ENCODE assay signal across 23 cellular contexts in genomic region chr17:8957721-8958120, GRCh38. TPM values are rescaled to one million over a fixed set of nuclear protein-coding genes. Genes with fewer than 3 reads are reported as not detected.
DNase-seq lines count a peak whose midpoint lies in the region; ATAC-seq and TF ChIP-seq lines count a peak whose summit lies in the region.
"Had no signal": no experiment of that assay in that cellular context is flagged by ENCODE, and none has a peak within 500 bp of the region (broad histone marks: within the 10 kb centered on the region; RNA-seq: fewer than 3 reads in every experiment).

No MANE protein-coding gene starts in this region.

- H3K27me3 ChIP-seq in CD4-positive, alpha-beta T cell (ENCODE audit: control insufficient read depth, insufficient read depth, low read length), result no peaks in the 10 kb centered on the region
- H3K27me3 ChIP-seq in naive thymus-derived CD4-positive, alpha-beta T cell (ENCODE audit: control insufficient read depth in 2 of 2, insufficient read depth in 2 of 2, low read length in 2 of 2), result no peaks in the 10 kb centered on the region
- H3K27me3 ChIP-seq: ovary, upper lobe of right lung had no signal

- CTCF ChIA-PET in CD4-positive, alpha-beta T cell (lab: Charles Lee), result interaction anchor here (2.6 kb wide), 1 partner anchor 40 kb away, joined by 8 read pairs; no protein-coding TSS in a partner anchor
- CTCF ChIA-PET in naive thymus-derived CD4-positive, alpha-beta T cell (lab: Charles Lee), result interaction anchor here (1.9 kb wide), 1 partner anchor 57 kb away, joined by 5 read pairs; no protein-coding TSS in a partner anchor

- peaks cover 0 to 9% (median 5%) of the 10 kb centered on the region in 3 experiments for H3K36me3 ChIP-seq in naive thymus-derived CD4-positive, alpha-beta T cell (ENCODE audit: control insufficient read depth in 2 of 3, insufficient read depth in 3 of 3, low read length in 3 of 3)
- H3K36me3 ChIP-seq: cardiac muscle cell, ovary, upper lobe of right lung had no signal

- peak overlapping the region; percentile 46 for H3K4me3 Mint-ChIP-seq in T-helper 2 cell treated with Interferon-gamma antibody and Interleukin-4, amounts not matched to agents 5 μg/mL and 100 μg/mL, for 36 hours
- peak overlapping the region; percentile 8 for H3K4me3 Mint-ChIP-seq in CD4-positive, alpha-beta T cell
- H3K4me3 Mint-ChIP-seq in activated T-helper 2 cell treated with anti-CD3 and anti-CD28 coated beads, Interferon-gamma antibody, Interleukin-2, Interleukin-4, amounts not matched to agents 10 μg/mL and 5 μg/mL and 100 μg/mL, durations not matched to agents 14 hours and 24 hours and 36 hours (ENCODE audit: low read depth), result no peak overlapping the region
- peak overlapping the region in 9 of 10 donors; percentile 6 to 94 (median 73) for H3K4me3 Mint-ChIP-seq in naive thymus-derived CD4-positive, alpha-beta T cell

- H3K4me1 Mint-ChIP-seq in T-helper 2 cell treated with Interferon-gamma antibody and Interleukin-4, amounts not matched to agents 5 μg/mL and 100 μg/mL, for 36 hours (ENCODE audit: low read depth), result peaks cover 83% of the 10 kb centered on the region
- peaks cover 93% of the 10 kb centered on the region for H3K4me1 Mint-ChIP-seq in CD4-positive, alpha-beta T cell (ENCODE audit: low read depth)
- H3K4me1 Mint-ChIP-seq in activated T-helper 2 cell treated with anti-CD3 and anti-CD28 coated beads, Interferon-gamma antibody, Interleukin-2, Interleukin-4, amounts not matched to agents 10 μg/mL and 5 μg/mL and 100 μg/mL, durations not matched to agents 14 hours and 24 hours and 36 hours (ENCODE audit: low read depth), result peaks cover 82% of the 10 kb centered on the region
- H3K4me1 Mint-ChIP-seq in naive thymus-derived CD4-positive, alpha-beta T cell, result peaks cover 91 to 99% (median 96%) of the 10 kb centered on the region in 7 donors

- peaks cover 71% of the 10 kb centered on the region for H3K36me3 Mint-ChIP-seq in T-helper 2 cell treated with Interferon-gamma antibody and Interleukin-4, amounts not matched to agents 5 μg/mL and 100 μg/mL, for 36 hours (ENCODE audit: low read depth)
- H3K36me3 Mint-ChIP-seq in CD4-positive, alpha-beta T cell (ENCODE audit: low read depth), result peaks cover 71% of the 10 kb centered on the region
- H3K36me3 Mint-ChIP-seq in activated T-helper 2 cell treated with anti-CD3 and anti-CD28 coated beads, Interferon-gamma antibody, Interleukin-2, Interleukin-4, amounts not matched to agents 10 μg/mL and 5 μg/mL and 100 μg/mL, durations not matched to agents 14 hours and 24 hours and 36 hours (ENCODE audit: low read depth), result peaks cover 83% of the 10 kb centered on the region
- peaks cover 17 to 71% (median 41%) of the 10 kb centered on the region in 5 donors for H3K36me3 Mint-ChIP-seq in naive thymus-derived CD4-positive, alpha-beta T cell

- H3K4me3 ChIP-seq in naive thymus-derived CD4-positive, alpha-beta T cell (ENCODE audit: low read length), result no peak overlapping the region
- H3K4me3 ChIP-seq: cardiac muscle cell, ovary, upper lobe of right lung had no signal

- no peaks in the 10 kb centered on the region for H3K9me3 ChIP-seq in CD4-positive, alpha-beta T cell (ENCODE audit: control insufficient read depth, low read length)
- no peaks in the 10 kb centered on the region for H3K9me3 ChIP-seq in naive thymus-derived CD4-positive, alpha-beta T cell (ENCODE audit: control insufficient read depth in 2 of 3, low read length in 3 of 3)
- H3K9me3 ChIP-seq: ovary, upper lobe of right lung had no signal

- H3K27ac ChIP-seq in CD4-positive, alpha-beta T cell (ENCODE audit: low read depth, low read length), result peak overlapping the region; percentile 34
- peak overlapping the region; percentile 70 for H3K27ac ChIP-seq in naive thymus-derived CD4-positive, alpha-beta T cell (ENCODE audit: low read depth, low read length)
- H3K27ac ChIP-seq: cardiac muscle cell, ovary, upper lobe of right lung had no signal

- intact Hi-C loops in CD4-positive, alpha-beta T cell (cut with DNase I, micrococcal nuclease), result loop anchor here in 1 of 2 experiments (10.0 kb wide), 1 partner anchor 523 kb away; the partner anchor contains the start of gene NDEL1
- intact Hi-C loops in activated T-helper 2 cell treated with anti-CD3 and anti-CD28 coated beads, Interferon-gamma antibody, Interleukin-2, Interleukin-4, amounts not matched to agents 10 μg/mL and 5 μg/mL and 100 μg/mL, durations not matched to agents 14 hours and 24 hours and 36 hours (cut with micrococcal nuclease), result loop anchor here (1.0 to 10.0 kb wide), 4 partner anchors 8 to 317 kb away; no protein-coding TSS in a partner anchor
- intact Hi-C loops in naive thymus-derived CD4-positive, alpha-beta T cell (cut with micrococcal nuclease), result no loop called here

- H3K27ac Mint-ChIP-seq in T-helper 2 cell treated with Interferon-gamma antibody and Interleukin-4, amounts not matched to agents 5 μg/mL and 100 μg/mL, for 36 hours, result peak overlapping the region; percentile 53
- H3K27ac Mint-ChIP-seq in CD4-positive, alpha-beta T cell, result peak overlapping the region; percentile 92
- H3K27ac Mint-ChIP-seq in activated T-helper 2 cell treated with anti-CD3 and anti-CD28 coated beads, Interferon-gamma antibody, Interleukin-2, Interleukin-4, amounts not matched to agents 10 μg/mL and 5 μg/mL and 100 μg/mL, durations not matched to agents 14 hours and 24 hours and 36 hours, result peak overlapping the region; percentile 90
- H3K27ac Mint-ChIP-seq in naive thymus-derived CD4-positive, alpha-beta T cell, result peak overlapping the region; percentile 58 to 96 (median 84)

- no peaks in the 10 kb centered on the region for H3K27me3 Mint-ChIP-seq in T-helper 2 cell treated with Interferon-gamma antibody and Interleukin-4, amounts not matched to agents 5 μg/mL and 100 μg/mL, for 36 hours (ENCODE audit: low read depth)
- no peaks in the 10 kb centered on the region for H3K27me3 Mint-ChIP-seq in CD4-positive, alpha-beta T cell
- H3K27me3 Mint-ChIP-seq in activated T-helper 2 cell treated with anti-CD3 and anti-CD28 coated beads, Interferon-gamma antibody, Interleukin-2, Interleukin-4, amounts not matched to agents 10 μg/mL and 5 μg/mL and 100 μg/mL, durations not matched to agents 14 hours and 24 hours and 36 hours (ENCODE audit: low read depth), result no peaks in the 10 kb centered on the region
- no peaks in the 10 kb centered on the region for H3K27me3 Mint-ChIP-seq in naive thymus-derived CD4-positive, alpha-beta T cell

- no peak for ATAC-seq in CD4-positive, alpha-beta T cell (ENCODE audit: poor library complexity)
- no peak for ATAC-seq in naive thymus-derived CD4-positive, alpha-beta T cell
- ATAC-seq in GM18511 (IDR thresholded peaks at IDR 0.05; ENCODE audit: unreplicated experiment) (no peak), GM21619 (IDR thresholded peaks at IDR 0.05; ENCODE audit: unreplicated experiment) (no peak)
- ATAC-seq: upper lobe of right lung had no signal

- H3K4me1 ChIP-seq in naive thymus-derived CD4-positive, alpha-beta T cell (ENCODE audit: control insufficient read depth in 2 of 2, insufficient read depth in 2 of 2, low read length in 2 of 2), result peaks cover 92 to 93% of the 10 kb centered on the region in 2 donors

- no peaks in the 10 kb centered on the region for H3K9me3 Mint-ChIP-seq in T-helper 2 cell treated with Interferon-gamma antibody and Interleukin-4, amounts not matched to agents 5 μg/mL and 100 μg/mL, for 36 hours
- H3K9me3 Mint-ChIP-seq in CD4-positive, alpha-beta T cell, result no peaks in the 10 kb centered on the region
- no peaks in the 10 kb centered on the region for H3K9me3 Mint-ChIP-seq in activated T-helper 2 cell treated with anti-CD3 and anti-CD28 coated beads, Interferon-gamma antibody, Interleukin-2, Interleukin-4, amounts not matched to agents 10 μg/mL and 5 μg/mL and 100 μg/mL, durations not matched to agents 14 hours and 24 hours and 36 hours
- H3K9me3 Mint-ChIP-seq in naive thymus-derived CD4-positive, alpha-beta T cell, result peaks cover 0 to 2% (median 0%) of the 10 kb centered on the region in 11 donors

- DNase-seq in T-helper 2 cell treated with Interferon-gamma antibody and Interleukin-4, amounts not matched to agents 5 μg/mL and 100 μg/mL, for 36 hours (ENCODE audit: low spot score), result no peak
- DNase-seq in T-helper 2 cell (no peak), NCI-H187 (lab: John Stamatoyannopoulos, UW) (no peak)
- no peak for DNase-seq in CD4-positive, alpha-beta T cell
- no peak for DNase-seq in activated T-helper 2 cell treated with anti-CD3 and anti-CD28 coated beads, Interferon-gamma antibody, Interleukin-2, Interleukin-4, amounts not matched to agents 10 μg/mL and 5 μg/mL and 100 μg/mL, durations not matched to agents 14 hours and 24 hours and 36 hours (ENCODE audit: low spot score)
- DNase-seq in naive thymus-derived CD4-positive, alpha-beta T cell, result no peak
- DNase-seq: activated CD8-positive, alpha-beta memory T cell treated with anti-CD3 and anti-CD28 coated beads for 24 hours; AML-193; dermis blood vessel endothelial cell; glutamatergic neuron; mammary epithelial cell; NCI-H1105 treated with DMSO at 0.1 percent for 48 hours; NCI-H510A; ovary; SHP77 treated with DMSO at 0.1 percent for 48 hours; upper lobe of right lung had no signal

- no peak for TF ChIP-seq CTCF in CD4-positive, alpha-beta T cell (IDR thresholded peaks at IDR 0.05)

- POLR2A ChIA-PET in CD4-positive, alpha-beta T cell (lab: Charles Lee), result interaction anchor here (1.2 to 1.8 kb wide), 3 partner anchors 10 to 16 kb away, joined by 3 to 8 read pairs (median 5); no protein-coding TSS in a partner anchor
- POLR2A ChIA-PET in naive thymus-derived CD4-positive, alpha-beta T cell (lab: Charles Lee), result interaction anchor here (0.6 to 11.9 kb wide), 3 partner anchors 17 to 68 kb away, joined by 4 to 126 read pairs (median 4); no protein-coding TSS in a partner anchor

RNA-seq across cellular contexts. Expression of gene PIK3R5, which starts 7.8 kb away (rescaled TPM):
- total RNA-seq in CD4-positive, alpha-beta T cell, result 100 to 1,000 TPM; 153 to 159 TPM
- total RNA-seq in activated T-helper 2 cell treated with anti-CD3 and anti-CD28 coated beads, Interferon-gamma antibody, Interleukin-2, Interleukin-4, amounts not matched to agents 10 μg/mL and 5 μg/mL and 100 μg/mL, durations not matched to agents 14 hours and 24 hours and 36 hours, result 46.8 and 47.7 TPM in 2 replicates
- total RNA-seq in naive thymus-derived CD4-positive, alpha-beta T cell, result 100 to 1,000 TPM in 2 of 5 experiments, 10 to 100 TPM in 3; 73.5 to 231 (median 77.6) TPM
- polyA plus RNA-seq in naive thymus-derived CD4-positive, alpha-beta T cell, result 10 to 100 TPM; 18.0 to 47.6 TPM
- total RNA-seq: A172, dermis blood vessel endothelial cell, endothelial cell of umbilical vein, H4, myocyte had no signal
- polyA plus RNA-seq: endothelial cell of umbilical vein had no signal
